In the genomic region with DNA sequence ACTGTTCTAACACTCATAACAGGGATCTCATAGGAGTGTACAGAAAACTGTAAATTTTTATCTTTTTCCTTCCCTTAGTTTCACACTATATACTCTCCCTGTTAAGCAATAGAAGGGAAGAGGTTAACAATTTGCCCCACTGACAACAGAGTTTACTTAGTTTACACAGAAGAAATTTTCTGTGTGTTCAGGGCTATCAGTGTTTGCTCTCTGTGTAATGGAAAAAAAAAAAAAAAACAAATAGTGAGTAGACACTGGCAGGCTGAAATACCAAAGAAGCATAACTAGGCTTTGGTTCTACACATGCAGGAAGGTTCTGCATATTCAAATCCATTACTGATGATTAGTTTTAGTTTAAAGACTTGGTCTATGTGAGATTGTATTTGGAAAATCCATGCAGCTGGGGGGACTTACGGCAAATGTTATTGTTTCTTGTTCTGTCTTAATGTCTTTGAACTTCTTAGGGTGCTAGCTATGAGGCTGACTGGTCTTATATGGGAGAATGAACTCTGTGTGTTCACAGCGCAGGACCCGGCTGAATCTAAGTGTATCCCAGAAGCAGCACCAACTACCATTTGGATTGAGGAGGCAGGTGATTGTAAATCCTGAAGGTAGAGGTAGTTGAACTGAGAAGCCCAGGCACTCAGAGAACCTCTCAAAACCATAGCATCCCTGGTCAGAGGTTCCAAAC, we compare ENCODE assay signal across 1 cellular context.
TF ChIP-seq lines count a peak whose summit lies in the region.

No MANE protein-coding gene starts in this region.

TF ChIP-seq in HepG2, 621 proteins besides CTCF, POLR2A, EP300 and RAD21 (continued from another document and continues in another):
- TF ChIP-seq, protein P1, sequence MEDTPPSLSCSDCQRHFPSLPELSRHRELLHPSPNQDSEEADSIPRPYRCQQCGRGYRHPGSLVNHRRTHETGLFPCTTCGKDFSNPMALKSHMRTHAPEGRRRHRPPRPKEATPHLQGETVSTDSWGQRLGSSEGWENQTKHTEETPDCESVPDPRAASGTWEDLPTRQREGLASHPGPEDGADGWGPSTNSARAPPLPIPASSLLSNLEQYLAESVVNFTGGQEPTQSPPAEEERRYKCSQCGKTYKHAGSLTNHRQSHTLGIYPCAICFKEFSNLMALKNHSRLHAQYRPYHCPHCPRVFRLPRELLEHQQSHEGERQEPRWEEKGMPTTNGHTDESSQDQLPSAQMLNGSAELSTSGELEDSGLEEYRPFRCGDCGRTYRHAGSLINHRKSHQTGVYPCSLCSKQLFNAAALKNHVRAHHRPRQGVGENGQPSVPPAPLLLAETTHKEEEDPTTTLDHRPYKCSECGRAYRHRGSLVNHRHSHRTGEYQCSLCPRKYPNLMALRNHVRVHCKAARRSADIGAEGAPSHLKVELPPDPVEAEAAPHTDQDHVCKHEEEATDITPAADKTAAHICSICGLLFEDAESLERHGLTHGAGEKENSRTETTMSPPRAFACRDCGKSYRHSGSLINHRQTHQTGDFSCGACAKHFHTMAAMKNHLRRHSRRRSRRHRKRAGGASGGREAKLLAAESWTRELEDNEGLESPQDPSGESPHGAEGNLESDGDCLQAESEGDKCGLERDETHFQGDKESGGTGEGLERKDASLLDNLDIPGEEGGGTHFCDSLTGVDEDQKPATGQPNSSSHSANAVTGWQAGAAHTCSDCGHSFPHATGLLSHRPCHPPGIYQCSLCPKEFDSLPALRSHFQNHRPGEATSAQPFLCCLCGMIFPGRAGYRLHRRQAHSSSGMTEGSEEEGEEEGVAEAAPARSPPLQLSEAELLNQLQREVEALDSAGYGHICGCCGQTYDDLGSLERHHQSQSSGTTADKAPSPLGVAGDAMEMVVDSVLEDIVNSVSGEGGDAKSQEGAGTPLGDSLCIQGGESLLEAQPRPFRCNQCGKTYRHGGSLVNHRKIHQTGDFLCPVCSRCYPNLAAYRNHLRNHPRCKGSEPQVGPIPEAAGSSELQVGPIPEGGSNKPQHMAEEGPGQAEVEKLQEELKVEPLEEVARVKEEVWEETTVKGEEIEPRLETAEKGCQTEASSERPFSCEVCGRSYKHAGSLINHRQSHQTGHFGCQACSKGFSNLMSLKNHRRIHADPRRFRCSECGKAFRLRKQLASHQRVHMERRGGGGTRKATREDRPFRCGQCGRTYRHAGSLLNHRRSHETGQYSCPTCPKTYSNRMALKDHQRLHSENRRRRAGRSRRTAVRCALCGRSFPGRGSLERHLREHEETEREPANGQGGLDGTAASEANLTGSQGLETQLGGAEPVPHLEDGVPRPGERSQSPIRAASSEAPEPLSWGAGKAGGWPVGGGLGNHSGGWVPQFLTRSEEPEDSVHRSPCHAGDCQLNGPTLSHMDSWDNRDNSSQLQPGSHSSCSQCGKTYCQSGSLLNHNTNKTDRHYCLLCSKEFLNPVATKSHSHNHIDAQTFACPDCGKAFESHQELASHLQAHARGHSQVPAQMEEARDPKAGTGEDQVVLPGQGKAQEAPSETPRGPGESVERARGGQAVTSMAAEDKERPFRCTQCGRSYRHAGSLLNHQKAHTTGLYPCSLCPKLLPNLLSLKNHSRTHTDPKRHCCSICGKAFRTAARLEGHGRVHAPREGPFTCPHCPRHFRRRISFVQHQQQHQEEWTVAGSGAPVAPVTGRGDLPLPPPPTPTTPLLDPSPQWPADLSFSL (CRISPR knock-in tag; IDR thresholded peaks at IDR 0.05), result 0 out of 2 replicates have a peak, but pooled peaks have one; percentile 37
- TF ChIP-seq, protein P2, sequence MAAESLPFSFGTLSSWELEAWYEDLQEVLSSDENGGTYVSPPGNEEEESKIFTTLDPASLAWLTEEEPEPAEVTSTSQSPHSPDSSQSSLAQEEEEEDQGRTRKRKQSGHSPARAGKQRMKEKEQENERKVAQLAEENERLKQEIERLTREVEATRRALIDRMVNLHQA (CRISPR knock-in tag; IDR thresholded peaks at IDR 0.05), result no peak
- peak; percentile 89; the same call in 1 of the 2 replicates for TF ChIP-seq NFATC3 (CRISPR knock-in tag; IDR thresholded peaks at IDR 0.05)
- TF ChIP-seq, protein P3, sequence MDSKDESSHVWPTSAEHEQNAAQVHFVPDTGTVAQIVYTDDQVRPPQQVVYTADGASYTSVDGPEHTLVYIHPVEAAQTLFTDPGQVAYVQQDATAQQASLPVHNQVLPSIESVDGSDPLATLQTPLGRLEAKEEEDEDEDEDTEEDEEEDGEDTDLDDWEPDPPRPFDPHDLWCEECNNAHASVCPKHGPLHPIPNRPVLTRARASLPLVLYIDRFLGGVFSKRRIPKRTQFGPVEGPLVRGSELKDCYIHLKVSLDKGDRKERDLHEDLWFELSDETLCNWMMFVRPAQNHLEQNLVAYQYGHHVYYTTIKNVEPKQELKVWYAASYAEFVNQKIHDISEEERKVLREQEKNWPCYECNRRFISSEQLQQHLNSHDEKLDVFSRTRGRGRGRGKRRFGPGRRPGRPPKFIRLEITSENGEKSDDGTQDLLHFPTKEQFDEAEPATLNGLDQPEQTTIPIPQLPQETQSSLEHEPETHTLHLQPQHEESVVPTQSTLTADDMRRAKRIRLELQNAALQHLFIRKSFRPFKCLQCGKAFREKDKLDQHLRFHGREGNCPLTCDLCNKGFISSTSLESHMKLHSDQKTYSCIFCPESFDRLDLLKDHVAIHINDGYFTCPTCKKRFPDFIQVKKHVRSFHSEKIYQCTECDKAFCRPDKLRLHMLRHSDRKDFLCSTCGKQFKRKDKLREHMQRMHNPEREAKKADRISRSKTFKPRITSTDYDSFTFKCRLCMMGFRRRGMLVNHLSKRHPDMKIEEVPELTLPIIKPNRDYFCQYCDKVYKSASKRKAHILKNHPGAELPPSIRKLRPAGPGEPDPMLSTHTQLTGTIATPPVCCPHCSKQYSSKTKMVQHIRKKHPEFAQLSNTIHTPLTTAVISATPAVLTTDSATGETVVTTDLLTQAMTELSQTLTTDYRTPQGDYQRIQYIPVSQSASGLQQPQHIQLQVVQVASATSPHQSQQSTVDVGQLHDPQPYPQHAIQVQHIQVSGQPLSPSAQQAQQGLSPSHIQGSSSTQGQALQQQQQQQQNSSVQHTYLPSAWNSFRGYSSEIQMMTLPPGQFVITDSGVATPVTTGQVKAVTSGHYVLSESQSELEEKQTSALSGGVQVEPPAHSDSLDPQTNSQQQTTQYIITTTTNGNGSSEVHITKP (CRISPR knock-in tag; IDR thresholded peaks at IDR 0.05; ENCODE audit: low read depth), result no peak
- TF ChIP-seq, protein P4, sequence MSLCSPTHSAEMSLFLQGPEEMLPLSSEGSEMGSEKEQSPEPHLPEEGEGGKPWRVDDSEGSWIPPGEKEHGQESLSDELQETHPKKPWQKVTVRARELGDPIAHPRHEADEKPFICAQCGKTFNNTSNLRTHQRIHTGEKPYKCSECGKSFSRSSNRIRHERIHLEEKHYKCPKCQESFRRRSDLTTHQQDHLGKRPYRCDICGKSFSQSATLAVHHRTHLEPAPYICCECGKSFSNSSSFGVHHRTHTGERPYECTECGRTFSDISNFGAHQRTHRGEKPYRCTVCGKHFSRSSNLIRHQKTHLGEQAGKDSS (CRISPR knock-in tag; IDR thresholded peaks at IDR 0.05; ENCODE audit: borderline replicate concordance, low read depth), result no peak
- no peak for TF ChIP-seq MIER2 (CRISPR knock-in tag; IDR thresholded peaks at IDR 0.05)
- no peak for TF ChIP-seq ZNF230 (CRISPR knock-in tag; IDR thresholded peaks at IDR 0.05)
- TF ChIP-seq, protein P5, sequence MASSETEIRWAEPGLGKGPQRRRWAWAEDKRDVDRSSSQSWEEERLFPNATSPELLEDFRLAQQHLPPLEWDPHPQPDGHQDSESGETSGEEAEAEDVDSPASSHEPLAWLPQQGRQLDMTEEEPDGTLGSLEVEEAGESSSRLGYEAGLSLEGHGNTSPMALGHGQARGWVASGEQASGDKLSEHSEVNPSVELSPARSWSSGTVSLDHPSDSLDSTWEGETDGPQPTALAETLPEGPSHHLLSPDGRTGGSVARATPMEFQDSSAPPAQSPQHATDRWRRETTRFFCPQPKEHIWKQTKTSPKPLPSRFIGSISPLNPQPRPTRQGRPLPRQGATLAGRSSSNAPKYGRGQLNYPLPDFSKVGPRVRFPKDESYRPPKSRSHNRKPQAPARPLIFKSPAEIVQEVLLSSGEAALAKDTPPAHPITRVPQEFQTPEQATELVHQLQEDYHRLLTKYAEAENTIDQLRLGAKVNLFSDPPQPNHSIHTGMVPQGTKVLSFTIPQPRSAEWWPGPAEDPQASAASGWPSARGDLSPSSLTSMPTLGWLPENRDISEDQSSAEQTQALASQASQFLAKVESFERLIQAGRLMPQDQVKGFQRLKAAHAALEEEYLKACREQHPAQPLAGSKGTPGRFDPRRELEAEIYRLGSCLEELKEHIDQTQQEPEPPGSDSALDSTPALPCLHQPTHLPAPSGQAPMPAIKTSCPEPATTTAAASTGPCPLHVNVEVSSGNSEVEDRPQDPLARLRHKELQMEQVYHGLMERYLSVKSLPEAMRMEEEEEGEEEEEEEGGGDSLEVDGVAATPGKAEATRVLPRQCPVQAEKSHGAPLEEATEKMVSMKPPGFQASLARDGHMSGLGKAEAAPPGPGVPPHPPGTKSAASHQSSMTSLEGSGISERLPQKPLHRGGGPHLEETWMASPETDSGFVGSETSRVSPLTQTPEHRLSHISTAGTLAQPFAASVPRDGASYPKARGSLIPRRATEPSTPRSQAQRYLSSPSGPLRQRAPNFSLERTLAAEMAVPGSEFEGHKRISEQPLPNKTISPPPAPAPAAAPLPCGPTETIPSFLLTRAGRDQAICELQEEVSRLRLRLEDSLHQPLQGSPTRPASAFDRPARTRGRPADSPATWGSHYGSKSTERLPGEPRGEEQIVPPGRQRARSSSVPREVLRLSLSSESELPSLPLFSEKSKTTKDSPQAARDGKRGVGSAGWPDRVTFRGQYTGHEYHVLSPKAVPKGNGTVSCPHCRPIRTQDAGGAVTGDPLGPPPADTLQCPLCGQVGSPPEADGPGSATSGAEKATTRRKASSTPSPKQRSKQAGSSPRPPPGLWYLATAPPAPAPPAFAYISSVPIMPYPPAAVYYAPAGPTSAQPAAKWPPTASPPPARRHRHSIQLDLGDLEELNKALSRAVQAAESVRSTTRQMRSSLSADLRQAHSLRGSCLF (CRISPR knock-in tag; IDR thresholded peaks at IDR 0.05; ENCODE audit: borderline replicate concordance), result no peak
- TF ChIP-seq LCORL (IDR thresholded peaks at IDR 0.05), result no peak
- TF ChIP-seq LCORL (CRISPR knock-in tag; IDR thresholded peaks at IDR 0.05), result 0 out of 2 replicates have a peak, but pooled peaks have one; percentile 24
- TF ChIP-seq, protein P6, sequence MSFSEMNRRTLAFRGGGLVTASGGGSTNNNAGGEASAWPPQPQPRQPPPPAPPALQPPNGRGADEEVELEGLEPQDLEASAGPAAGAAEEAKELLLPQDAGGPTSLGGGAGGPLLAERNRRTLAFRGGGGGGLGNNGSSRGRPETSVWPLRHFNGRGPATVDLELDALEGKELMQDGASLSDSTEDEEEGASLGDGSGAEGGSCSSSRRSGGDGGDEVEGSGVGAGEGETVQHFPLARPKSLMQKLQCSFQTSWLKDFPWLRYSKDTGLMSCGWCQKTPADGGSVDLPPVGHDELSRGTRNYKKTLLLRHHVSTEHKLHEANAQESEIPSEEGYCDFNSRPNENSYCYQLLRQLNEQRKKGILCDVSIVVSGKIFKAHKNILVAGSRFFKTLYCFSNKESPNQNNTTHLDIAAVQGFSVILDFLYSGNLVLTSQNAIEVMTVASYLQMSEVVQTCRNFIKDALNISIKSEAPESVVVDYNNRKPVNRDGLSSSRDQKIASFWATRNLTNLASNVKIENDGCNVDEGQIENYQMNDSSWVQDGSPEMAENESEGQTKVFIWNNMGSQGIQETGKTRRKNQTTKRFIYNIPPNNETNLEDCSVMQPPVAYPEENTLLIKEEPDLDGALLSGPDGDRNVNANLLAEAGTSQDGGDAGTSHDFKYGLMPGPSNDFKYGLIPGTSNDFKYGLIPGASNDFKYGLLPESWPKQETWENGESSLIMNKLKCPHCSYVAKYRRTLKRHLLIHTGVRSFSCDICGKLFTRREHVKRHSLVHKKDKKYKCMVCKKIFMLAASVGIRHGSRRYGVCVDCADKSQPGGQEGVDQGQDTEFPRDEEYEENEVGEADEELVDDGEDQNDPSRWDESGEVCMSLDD (CRISPR knock-in tag; IDR thresholded peaks at IDR 0.05; ENCODE audit: borderline replicate concordance), result no peak
- TF ChIP-seq ZNF333 (CRISPR knock-in tag; IDR thresholded peaks at IDR 0.05; ENCODE audit: borderline replicate concordance), result no peak
- TF ChIP-seq ZNF484 (CRISPR knock-in tag; IDR thresholded peaks at IDR 0.05; ENCODE audit: borderline replicate concordance, low read depth), result no peak
- TF ChIP-seq ZFP90 (CRISPR knock-in tag; IDR thresholded peaks at IDR 0.05; ENCODE audit: borderline replicate concordance), result no peak
- TF ChIP-seq, protein P7, sequence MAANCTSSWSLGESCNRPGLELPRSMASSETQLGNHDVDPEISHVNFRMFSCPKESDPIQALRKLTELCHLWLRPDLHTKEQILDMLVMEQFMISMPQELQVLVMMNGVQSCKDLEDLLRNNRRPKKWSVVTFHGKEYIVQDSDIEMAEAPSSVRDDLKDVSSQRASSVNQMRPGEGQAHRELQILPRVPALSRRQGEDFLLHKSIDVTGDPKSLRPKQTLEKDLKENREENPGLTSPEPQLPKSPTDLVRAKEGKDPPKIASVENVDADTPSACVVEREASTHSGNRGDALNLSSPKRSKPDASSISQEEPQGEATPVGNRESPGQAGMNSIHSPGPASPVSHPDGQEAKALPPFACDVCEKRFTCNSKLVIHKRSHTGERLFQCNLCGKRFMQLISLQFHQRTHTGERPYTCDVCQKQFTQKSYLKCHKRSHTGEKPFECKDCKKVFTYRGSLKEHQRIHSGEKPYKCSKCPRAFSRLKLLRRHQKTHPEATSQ (CRISPR knock-in tag; IDR thresholded peaks at IDR 0.05; ENCODE audit: borderline replicate concordance), result peak; percentile 75; the same call in 1 of the 2 replicates
- TF ChIP-seq, protein P8, sequence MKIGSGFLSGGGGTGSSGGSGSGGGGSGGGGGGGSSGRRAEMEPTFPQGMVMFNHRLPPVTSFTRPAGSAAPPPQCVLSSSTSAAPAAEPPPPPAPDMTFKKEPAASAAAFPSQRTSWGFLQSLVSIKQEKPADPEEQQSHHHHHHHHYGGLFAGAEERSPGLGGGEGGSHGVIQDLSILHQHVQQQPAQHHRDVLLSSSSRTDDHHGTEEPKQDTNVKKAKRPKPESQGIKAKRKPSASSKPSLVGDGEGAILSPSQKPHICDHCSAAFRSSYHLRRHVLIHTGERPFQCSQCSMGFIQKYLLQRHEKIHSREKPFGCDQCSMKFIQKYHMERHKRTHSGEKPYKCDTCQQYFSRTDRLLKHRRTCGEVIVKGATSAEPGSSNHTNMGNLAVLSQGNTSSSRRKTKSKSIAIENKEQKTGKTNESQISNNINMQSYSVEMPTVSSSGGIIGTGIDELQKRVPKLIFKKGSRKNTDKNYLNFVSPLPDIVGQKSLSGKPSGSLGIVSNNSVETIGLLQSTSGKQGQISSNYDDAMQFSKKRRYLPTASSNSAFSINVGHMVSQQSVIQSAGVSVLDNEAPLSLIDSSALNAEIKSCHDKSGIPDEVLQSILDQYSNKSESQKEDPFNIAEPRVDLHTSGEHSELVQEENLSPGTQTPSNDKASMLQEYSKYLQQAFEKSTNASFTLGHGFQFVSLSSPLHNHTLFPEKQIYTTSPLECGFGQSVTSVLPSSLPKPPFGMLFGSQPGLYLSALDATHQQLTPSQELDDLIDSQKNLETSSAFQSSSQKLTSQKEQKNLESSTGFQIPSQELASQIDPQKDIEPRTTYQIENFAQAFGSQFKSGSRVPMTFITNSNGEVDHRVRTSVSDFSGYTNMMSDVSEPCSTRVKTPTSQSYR (CRISPR knock-in tag; IDR thresholded peaks at IDR 0.05; ENCODE audit: borderline replicate concordance), result no peak; the same call in 1 of the 2 replicates
- TF ChIP-seq, protein P9, sequence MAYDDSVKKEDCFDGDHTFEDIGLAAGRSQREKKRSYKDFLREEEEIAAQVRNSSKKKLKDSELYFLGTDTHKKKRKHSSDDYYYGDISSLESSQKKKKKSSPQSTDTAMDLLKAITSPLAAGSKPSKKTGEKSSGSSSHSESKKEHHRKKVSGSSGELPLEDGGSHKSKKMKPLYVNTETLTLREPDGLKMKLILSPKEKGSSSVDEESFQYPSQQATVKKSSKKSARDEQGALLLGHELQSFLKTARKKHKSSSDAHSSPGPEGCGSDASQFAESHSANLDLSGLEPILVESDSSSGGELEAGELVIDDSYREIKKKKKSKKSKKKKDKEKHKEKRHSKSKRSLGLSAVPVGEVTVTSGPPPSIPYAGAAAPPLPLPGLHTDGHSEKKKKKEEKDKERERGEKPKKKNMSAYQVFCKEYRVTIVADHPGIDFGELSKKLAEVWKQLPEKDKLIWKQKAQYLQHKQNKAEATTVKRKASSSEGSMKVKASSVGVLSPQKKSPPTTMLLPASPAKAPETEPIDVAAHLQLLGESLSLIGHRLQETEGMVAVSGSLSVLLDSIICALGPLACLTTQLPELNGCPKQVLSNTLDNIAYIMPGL (CRISPR knock-in tag; IDR thresholded peaks at IDR 0.05; ENCODE audit: borderline replicate concordance in 1 of 2, low read depth in 1 of 2), result no peak
